ENCODE assay signal across 7 cellular contexts in genomic region chr9:128161230-128161902, GRCh38. TPM values are rescaled to one million over a fixed set of nuclear protein-coding genes. Genes with fewer than 3 reads are reported as not detected.
DNase-seq lines count a peak whose midpoint lies in the region; ATAC-seq, FAIRE-seq and TF ChIP-seq lines count a peak whose summit lies in the region.
"Not testable (repeated sequence)": the region's sequence is repeated elsewhere in the genome, so short reads cannot be mapped to it uniquely, and the experiment has no call there.
"Had no signal": no experiment of that assay in that cellular context is flagged by ENCODE, and none has a peak within 500 bp of the region (broad histone marks: within the 10 kb centered on the region; RNA-seq: fewer than 3 reads in every experiment).

No MANE protein-coding gene starts in this region.

- H3K4me3 ChIP-seq in astrocyte (ENCODE audit: insufficient read depth, low read depth, low read length): peak overlapping the region; percentile 93

- TF ChIP-seq CTCF in Calu3 (IDR thresholded peaks at IDR 0.05; ENCODE audit: unreplicated experiment); astrocyte (IDR thresholded peaks at IDR 0.05; ENCODE audit: insufficient read depth, low read depth, low read length); osteocyte (IDR thresholded peaks at IDR 0.05): not testable (repeated sequence)

- peak; percentile 6 for ATAC-seq in Right ventricle myocardium superior (ENCODE audit: poor library complexity)

- peaks cover 13% of the 10 kb centered on the region for H3K4me1 ChIP-seq in astrocyte (ENCODE audit: insufficient read depth, low read length)

- intact Hi-C loops in Calu3 (cut with micrococcal nuclease; ENCODE audit: unreplicated experiment); Right ventricle myocardium superior (cut with DNase I): not testable (repeated sequence)

- not testable (repeated sequence) for H2AFZ ChIP-seq in astrocyte (ENCODE audit: low read depth, low read length)

- FAIRE-seq in astrocyte (lab: Jason Lieb, UNC): not testable (repeated sequence)

- not testable (repeated sequence) for H3K9me3 Mint-ChIP-seq in Calu3 (ENCODE audit: low read depth, unreplicated experiment); T-helper 1 cell treated with Interleukin-12 subunit alpha and Interleukin-12 subunit beta and Interleukin-4 antibody, amounts not matched to agents 30 μg/mL and 1 μg/mL, for 36 hours; astrocyte (ENCODE audit: unreplicated experiment); osteocyte (ENCODE audit: unreplicated experiment)

- not testable (repeated sequence) for H3K27ac ChIP-seq in astrocyte (ENCODE audit: low read depth, low read length)

- H3K4me1 Mint-ChIP-seq in Calu3 (ENCODE audit: low read depth, unreplicated experiment); astrocyte (ENCODE audit: low read depth, unreplicated experiment): not testable (repeated sequence)
- peaks cover 15% of the 10 kb centered on the region for H3K4me1 Mint-ChIP-seq in T-helper 1 cell treated with Interleukin-12 subunit alpha and Interleukin-12 subunit beta and Interleukin-4 antibody, amounts not matched to agents 30 μg/mL and 1 μg/mL, for 36 hours (ENCODE audit: low read depth)
- peaks cover 12% of the 10 kb centered on the region for H3K4me1 Mint-ChIP-seq in osteocyte (ENCODE audit: unreplicated experiment)

- H3K27me3 Mint-ChIP-seq in Calu3 (ENCODE audit: unreplicated experiment); T-helper 1 cell treated with Interleukin-12 subunit alpha and Interleukin-12 subunit beta and Interleukin-4 antibody, amounts not matched to agents 30 μg/mL and 1 μg/mL, for 36 hours (ENCODE audit: low read depth); astrocyte (ENCODE audit: low read depth, unreplicated experiment); osteocyte (ENCODE audit: unreplicated experiment): not testable (repeated sequence)

- CTCF ChIA-PET in Calu3 (lab: Charles Lee): interaction anchor here (0.6 to 2.1 kb wide), 2 partner anchors 33 to 38 kb away, joined by 3 to 6 read pairs; no protein-coding TSS in a partner anchor

- peak overlapping the region; percentile 100 for H3K4me2 ChIP-seq in astrocyte (ENCODE audit: low read length)

- not testable (repeated sequence) for H3K27me3 ChIP-seq in astrocyte (ENCODE audit: insufficient read depth, low read length)

- H3K9me3 ChIP-seq in astrocyte (ENCODE audit: insufficient read depth, low read depth, low read length): not testable (repeated sequence)

- peak overlapping the region; percentile 63 for H3K4me3 Mint-ChIP-seq in Calu3 (ENCODE audit: low read depth, unreplicated experiment)
- H3K4me3 Mint-ChIP-seq in T-helper 1 cell treated with Interleukin-12 subunit alpha and Interleukin-12 subunit beta and Interleukin-4 antibody, amounts not matched to agents 30 μg/mL and 1 μg/mL, for 36 hours: peak overlapping the region; percentile 77
- peak overlapping the region; percentile 81 for H3K4me3 Mint-ChIP-seq in astrocyte (ENCODE audit: unreplicated experiment)
- peak overlapping the region; percentile 74 for H3K4me3 Mint-ChIP-seq in osteocyte (ENCODE audit: unreplicated experiment)

- peaks cover 12% of the 10 kb centered on the region for H3K36me3 ChIP-seq in astrocyte (ENCODE audit: insufficient read depth, low read length)

- DNase-seq in Calu3; astrocyte (ENCODE audit: low read depth); Right ventricle myocardium superior; osteocyte (ENCODE audit: extremely low spot score, unreplicated experiment): not testable (repeated sequence)
- peak; percentile 37 for DNase-seq in NCI-H2029 (lab: John Stamatoyannopoulos, UW)

- H3K27ac Mint-ChIP-seq in Calu3 (ENCODE audit: unreplicated experiment); astrocyte (ENCODE audit: unreplicated experiment): not testable (repeated sequence)
- H3K27ac Mint-ChIP-seq in T-helper 1 cell treated with Interleukin-12 subunit alpha and Interleukin-12 subunit beta and Interleukin-4 antibody, amounts not matched to agents 30 μg/mL and 1 μg/mL, for 36 hours: peak overlapping the region; percentile 67
- peak overlapping the region; percentile 54 for H3K27ac Mint-ChIP-seq in osteocyte (ENCODE audit: unreplicated experiment)

- BruUV-seq in Calu3 (replicated peaks; lab: Mats Ljungman, UMichigan): not testable (repeated sequence)

- peaks cover 38% of the 10 kb centered on the region for H4K20me1 ChIP-seq in astrocyte (ENCODE audit: insufficient read depth, low read length)

- H3K36me3 Mint-ChIP-seq in Calu3 (ENCODE audit: insufficient read depth, unreplicated experiment) (peaks cover 66% of the 10 kb centered on the region), astrocyte (ENCODE audit: low read depth, unreplicated experiment) (peaks cover 19% of the 10 kb centered on the region), osteocyte (ENCODE audit: unreplicated experiment) (peaks cover 12% of the 10 kb centered on the region)
- H3K36me3 Mint-ChIP-seq in T-helper 1 cell treated with Interleukin-12 subunit alpha and Interleukin-12 subunit beta and Interleukin-4 antibody, amounts not matched to agents 30 μg/mL and 1 μg/mL, for 36 hours (ENCODE audit: low read depth): not testable (repeated sequence)

- peak overlapping the region; percentile 92 for H3K9ac ChIP-seq in astrocyte (ENCODE audit: low read length)

- peaks cover 23% of the 10 kb centered on the region for H3K79me2 ChIP-seq in astrocyte (ENCODE audit: insufficient read depth, low read length)

RNA-seq across cellular contexts. Expression of gene BBLN, which starts 1.3 kb away (rescaled TPM):
- total RNA-seq in Calu3 (2022) (77.6 and 82.3 TPM in 2 replicates), astrocyte (47.3 and 56.6 TPM in 2 replicates), Right ventricle myocardium superior (31.3 TPM), osteocyte (93.3 and 93.9 TPM in 2 replicates)

RNA-seq across cellular contexts. Expression of gene LCN2, which starts 12.1 kb away (rescaled TPM):
- 2,733 and 4,208 TPM in 2 replicates for total RNA-seq in Calu3 (2022)
- total RNA-seq in astrocyte: not detected in 2 replicates
- total RNA-seq in Right ventricle myocardium superior: not detected
- total RNA-seq in osteocyte: not detected in 2 replicates
- total RNA-seq: T-helper 2 cell treated with Interferon-gamma antibody and Interleukin-4, amounts not matched to agents 100 ng/mL and 5 ng/mL, for 36 hours had no signal

RNA-seq across cellular contexts. Expression of gene CIZ1, which starts 30.0 kb away (rescaled TPM):
- 85.8 and 93.7 TPM in 2 replicates for total RNA-seq in Calu3 (2022)
- 110 and 117 TPM in 2 replicates for total RNA-seq in astrocyte
- 75.3 TPM for total RNA-seq in Right ventricle myocardium superior
- 147 and 170 TPM in 2 replicates for total RNA-seq in osteocyte

RNA-seq across cellular contexts. Expression of gene PTGES2, which starts 33.8 kb away (rescaled TPM):
- total RNA-seq in Calu3 (2022) (121 and 137 TPM in 2 replicates), astrocyte (44.1 and 44.4 TPM in 2 replicates), Right ventricle myocardium superior (155 TPM), osteocyte (79.2 and 80.3 TPM in 2 replicates)

RNA-seq across cellular contexts. Expression of gene DNM1, which starts 41.8 kb away (rescaled TPM):
- total RNA-seq in Calu3 (2022) (30.8 and 40.0 TPM in 2 replicates), astrocyte (29.7 and 37.6 TPM in 2 replicates), Right ventricle myocardium superior (7.0 TPM), osteocyte (40.2 and 45.4 TPM in 2 replicates)

Comparison
In these comparisons a context has a peak if more than half of its experiments do, and no peak if none do; other contexts are left out.
1. RNA of gene LCN2, which starts 12.1 kb away (total RNA-seq): 2,733 to 4,208 TPM in Calu3; not detected in astrocyte, not detected in Right ventricle myocardium superior (single experiment) and not detected in osteocyte; every median in the first group is over 1,000 times any median in the second.
2. Peak in every context shown above with its lines, with median percentiles within 50 percentile points of each other: H3K4me3 Mint-ChIP-seq.